Comparison of ENCODE assay signal across 17 cellular contexts in genomic region chr18:321839-322467, GRCh38. TPM values are rescaled to one million over a fixed set of nuclear protein-coding genes. Genes with fewer than 3 reads are reported as not detected.
DNase-seq lines count a peak whose midpoint lies in the region; ATAC-seq, FAIRE-seq and TF ChIP-seq lines count a peak whose summit lies in the region.
"Had no signal": no experiment of that assay in that cellular context is flagged by ENCODE, and none has a peak within 500 bp of the region (broad histone marks: within the 10 kb centered on the region; RNA-seq: fewer than 3 reads in every experiment).

No MANE protein-coding gene starts in this region.

- DNase-seq in CD14-positive monocyte (ENCODE audit: low spot score), result no peak
- no peak for DNase-seq in GM23338 (ENCODE audit: low spot score)
- DNase-seq in adipocyte (ENCODE audit: low read depth), result peak; percentile 10
- no peak for DNase-seq in GM12892 (ENCODE audit: insufficient read length)
- DNase-seq in lower leg skin (ENCODE audit: low spot score in 2 of 2), result no peak
- DNase-seq in NCI-H1436 (lab: John Stamatoyannopoulos, UW), result no peak
- DNase-seq: activated CD4-positive, alpha-beta T cell treated with anti-CD3 and anti-CD28 coated beads, Interleukin-2, amount 50 U/mL, for 1 hour; activated naive CD4-positive, alpha-beta T cell treated with Interleukin-2 at 50 U/mL for 16 hours; foreskin keratinocyte; NCI-H2081 treated with DMSO at 0.1 percent for 48 hours had no signal

- no peak for FAIRE-seq in GM12892 (lab: Jason Lieb, UNC)
- FAIRE-seq: endometrium had no signal

- no peaks in the 10 kb centered on the region for H3K36me3 ChIP-seq in GM23338 (ENCODE audit: insufficient read depth)
- no peaks in the 10 kb centered on the region for H3K36me3 ChIP-seq in adipocyte (ENCODE audit: control insufficient read depth, insufficient read depth, low read length, severe bottlenecking)
- no peaks in the 10 kb centered on the region for H3K36me3 ChIP-seq in neutrophil
- H3K36me3 ChIP-seq: colonic mucosa, vagina had no signal

- H3K4me3 ChIP-seq in GM23338 (no peak overlapping the region), adipocyte (ENCODE audit: low read length) (no peak overlapping the region), neutrophil (ENCODE audit: low read depth in 1 of 2, low read length in 1 of 2) (peak overlapping the region in 1 of 2 experiments; percentile 11), lower leg skin (ENCODE audit: low read depth, poor library complexity, severe bottlenecking) (no peak overlapping the region)
- H3K4me3 ChIP-seq: colonic mucosa, mucosa of descending colon, vagina had no signal

- H3K27me3 ChIP-seq in GM23338 (ENCODE audit: insufficient read depth) (no peaks in the 10 kb centered on the region), adipocyte (replicated peaks; ENCODE audit: control insufficient read depth, insufficient read depth, low read length) (no peaks in the 10 kb centered on the region), neutrophil (no peaks in the 10 kb centered on the region)
- H3K27me3 ChIP-seq: colonic mucosa, foreskin keratinocyte, vagina had no signal

- intact Hi-C loops in CD14-positive monocyte (cut with micrococcal nuclease) (loop anchor here (5.0 to 10.0 kb wide), 2 partner anchors 53 to 55 kb away; partner anchors contain the start of gene THOC1 (in 1 of the 2)), lower leg skin (cut with DNase I; ENCODE audit: low total_unique reads) (no loop called here)

- H3K9ac ChIP-seq in adipocyte (ENCODE audit: low read length), result no peak overlapping the region

- 91 to 93% methylated on average over 5 of the region's 5 CpGs for WGBS in lower leg skin, 2 donors

- H3K9me3 Mint-ChIP-seq in CD14-positive monocyte, result no peaks in the 10 kb centered on the region
- H3K9me3 Mint-ChIP-seq in GM23338, result no peaks in the 10 kb centered on the region
- H3K9me3 Mint-ChIP-seq: IgD-negative memory B cell had no signal

- H3K27me3 Mint-ChIP-seq in CD14-positive monocyte (ENCODE audit: low read depth in 3 of 3) (peaks cover 0 to 4% (median 0%) of the 10 kb centered on the region in 3 donors), GM23338 (ENCODE audit: insufficient read depth, low read depth, poor library complexity) (peaks cover 5% of the 10 kb centered on the region)

- H3K79me2 ChIP-seq in GM23338 (replicated peaks; ENCODE audit: insufficient read depth), result no peaks in the 10 kb centered on the region

- H3K4me1 ChIP-seq in GM23338 (ENCODE audit: insufficient read depth) (no peaks in the 10 kb centered on the region), adipocyte (ENCODE audit: control insufficient read depth, insufficient read depth, low read length) (peaks cover 12% of the 10 kb centered on the region), neutrophil (ENCODE audit: control insufficient read depth in 1 of 2, insufficient read depth in 1 of 2, low read depth in 1 of 2, low read length in 1 of 2) (peaks cover 8 to 25% of the 10 kb centered on the region in 2 experiments)
- H3K4me1 ChIP-seq: colonic mucosa, foreskin keratinocyte had no signal

- ATAC-seq in GM23338, result no peak
- no peak for ATAC-seq in HG02798 (IDR thresholded peaks at IDR 0.05; ENCODE audit: poor library complexity, unreplicated experiment)
- ATAC-seq: foreskin keratinocyte had no signal

- peak overlapping the region; percentile 85 to 96 (median 94) for H3K27ac Mint-ChIP-seq in CD14-positive monocyte
- H3K27ac Mint-ChIP-seq in GM23338, result no peak overlapping the region
- H3K27ac Mint-ChIP-seq: IgD-negative memory B cell had no signal

- no peak overlapping the region for H3K4me2 ChIP-seq in GM23338

- H3K27ac ChIP-seq in GM23338 (ENCODE audit: low read depth), result no peak overlapping the region
- H3K27ac ChIP-seq in neutrophil, result peak overlapping the region; percentile 74
- H3K27ac ChIP-seq: colonic mucosa, foreskin keratinocyte, vagina had no signal

- peaks cover 4% of the 10 kb centered on the region; the same call in 1 of the 2 replicates for H4K20me1 ChIP-seq in GM23338 (replicated peaks; ENCODE audit: insufficient read depth)

- TF ChIP-seq CTCF in CD14-positive monocyte (IDR thresholded peaks at IDR 0.05) (no peak), GM23338 (conservative IDR thresholded peaks at IDR 0.05; ENCODE audit: low read depth in 2 of 2) (no peak), neutrophil (IDR thresholded peaks at IDR 0.05) (no peak), lower leg skin (IDR thresholded peaks at IDR 0.05) (no peak)

- H3K4me1 Mint-ChIP-seq in CD14-positive monocyte, result peaks cover 19% of the 10 kb centered on the region
- H3K4me1 Mint-ChIP-seq in GM23338, result no peaks in the 10 kb centered on the region
- H3K4me1 Mint-ChIP-seq: IgD-negative memory B cell had no signal

- H2AFZ ChIP-seq in GM23338, result peak overlapping the region; percentile 3; the same call in 1 of the 2 replicates

- H3F3A ChIP-seq in GM23338 (replicated peaks; ENCODE audit: low read depth), result no peaks in the 10 kb centered on the region

- H3K4me3 Mint-ChIP-seq in CD14-positive monocyte (peak overlapping the region; percentile 51 to 83), GM23338 (no peak overlapping the region)
- H3K4me3 Mint-ChIP-seq: IgD-negative memory B cell had no signal

- no peak for TF ChIP-seq POLR2A in GM12892 (IDR thresholded peaks at IDR 0.05; ENCODE audit: low read depth, low read length)
- TF ChIP-seq POLR2A in lower leg skin (IDR thresholded peaks at IDR 0.05), result no peak

- no peaks in the 10 kb centered on the region for H3K9me2 ChIP-seq in GM23338 (ENCODE audit: insufficient read depth)

- H3K36me3 Mint-ChIP-seq in CD14-positive monocyte (peaks cover 0 to 2% of the 10 kb centered on the region in 2 donors), GM23338 (ENCODE audit: low read depth) (no peaks in the 10 kb centered on the region)
- H3K36me3 Mint-ChIP-seq: IgD-negative memory B cell had no signal

- H3K9me3 ChIP-seq in adipocyte (ENCODE audit: control insufficient read depth, low read length), result no peaks in the 10 kb centered on the region
- H3K9me3 ChIP-seq in neutrophil, result no peaks in the 10 kb centered on the region
- H3K9me3 ChIP-seq: colonic mucosa, mucosa of descending colon, vagina had no signal

TF ChIP-seq in GM23338, 12 proteins besides CTCF, POLR2A, EP300 and RAD21 (continues in another document):
- TF ChIP-seq STAT1 (IDR thresholded peaks at IDR 0.05; ENCODE audit: unreplicated experiment), result no peak
- no peak for TF ChIP-seq ETS1 (IDR thresholded peaks at IDR 0.05)
- no peak for TF ChIP-seq CREB1 (CRISPR knock-in tag; IDR thresholded peaks at IDR 0.05; ENCODE audit: low read depth)
- no peak for TF ChIP-seq EZH2phosphoT487 (IDR thresholded peaks at IDR 0.05; ENCODE audit: unreplicated experiment)
- no peak for TF ChIP-seq ZNF331 (CRISPR knock-in tag; IDR thresholded peaks at IDR 0.05; ENCODE audit: low read depth)
- TF ChIP-seq POLR2AphosphoS5 (IDR thresholded peaks at IDR 0.05; ENCODE audit: low read depth), result no peak
- TF ChIP-seq NANOG (IDR thresholded peaks at IDR 0.05; ENCODE audit: borderline replicate concordance), result no peak

RNA-seq across cellular contexts. Expression of gene THOC1, which starts 54.1 kb away (rescaled TPM):
- 1 to 10 TPM; 7.8 to 8.9 TPM for polyA plus RNA-seq in CD14-positive monocyte
- total RNA-seq in GM23338 (2014; rRNA removed; shearing (Covaris generic)), result 71.2 and 108 TPM in 2 replicates
- polyA plus RNA-seq in GM23338 (2016; fragmentation: Nextera tagmentation; extraction: Ambion mirVana), result 66.1 and 73.0 TPM in 2 replicates
- 40.6 TPM for polyA plus RNA-seq in GM12892 (2012; ENCODE audit: missing spikeins)
- total RNA-seq in lower leg skin, result 10 to 100 TPM; 28.8 to 61.6 (median 38.2) TPM
